In the genomic region with DNA sequence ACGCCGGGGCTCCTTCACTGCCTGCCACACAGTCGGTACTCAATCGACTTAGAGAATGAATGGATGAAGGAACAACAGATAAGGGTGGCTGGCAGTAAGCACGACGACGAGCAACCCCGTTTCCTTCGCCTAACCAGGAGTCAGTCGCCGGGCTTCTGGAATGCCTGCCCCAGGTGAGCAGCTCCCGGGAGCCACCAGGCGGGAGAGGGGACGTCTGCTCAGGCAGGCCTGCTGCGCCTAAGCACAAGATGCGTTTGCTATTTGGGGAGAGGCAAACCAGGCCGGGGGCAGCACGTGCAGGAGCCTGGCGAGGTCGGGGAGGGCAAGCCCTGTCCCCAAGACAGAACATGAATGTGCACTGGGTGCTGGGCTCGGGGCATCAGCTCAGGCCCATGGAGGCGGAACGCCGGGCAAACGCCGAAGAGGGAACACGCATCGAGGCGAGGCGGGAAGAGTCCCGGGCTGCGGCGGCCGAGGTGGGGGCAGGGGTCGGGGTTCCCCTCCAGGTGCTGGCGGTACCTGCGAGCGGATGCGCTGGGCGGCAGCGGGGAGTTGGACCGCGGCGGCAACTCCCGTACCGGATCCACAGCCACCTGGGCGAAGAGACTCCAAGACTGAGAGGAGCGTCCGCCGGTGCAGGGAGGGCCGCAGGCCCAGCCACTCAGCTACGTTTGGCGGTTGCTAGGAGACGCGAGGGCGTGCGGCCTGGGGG, we compare ENCODE assay signal across 8 cellular contexts. TPM values are rescaled to one million over a fixed set of nuclear protein-coding genes. Genes with fewer than 3 reads are reported as not detected.
DNase-seq lines count a peak whose midpoint lies in the region; ATAC-seq, FAIRE-seq and TF ChIP-seq lines count a peak whose summit lies in the region.

A gene with protein sequence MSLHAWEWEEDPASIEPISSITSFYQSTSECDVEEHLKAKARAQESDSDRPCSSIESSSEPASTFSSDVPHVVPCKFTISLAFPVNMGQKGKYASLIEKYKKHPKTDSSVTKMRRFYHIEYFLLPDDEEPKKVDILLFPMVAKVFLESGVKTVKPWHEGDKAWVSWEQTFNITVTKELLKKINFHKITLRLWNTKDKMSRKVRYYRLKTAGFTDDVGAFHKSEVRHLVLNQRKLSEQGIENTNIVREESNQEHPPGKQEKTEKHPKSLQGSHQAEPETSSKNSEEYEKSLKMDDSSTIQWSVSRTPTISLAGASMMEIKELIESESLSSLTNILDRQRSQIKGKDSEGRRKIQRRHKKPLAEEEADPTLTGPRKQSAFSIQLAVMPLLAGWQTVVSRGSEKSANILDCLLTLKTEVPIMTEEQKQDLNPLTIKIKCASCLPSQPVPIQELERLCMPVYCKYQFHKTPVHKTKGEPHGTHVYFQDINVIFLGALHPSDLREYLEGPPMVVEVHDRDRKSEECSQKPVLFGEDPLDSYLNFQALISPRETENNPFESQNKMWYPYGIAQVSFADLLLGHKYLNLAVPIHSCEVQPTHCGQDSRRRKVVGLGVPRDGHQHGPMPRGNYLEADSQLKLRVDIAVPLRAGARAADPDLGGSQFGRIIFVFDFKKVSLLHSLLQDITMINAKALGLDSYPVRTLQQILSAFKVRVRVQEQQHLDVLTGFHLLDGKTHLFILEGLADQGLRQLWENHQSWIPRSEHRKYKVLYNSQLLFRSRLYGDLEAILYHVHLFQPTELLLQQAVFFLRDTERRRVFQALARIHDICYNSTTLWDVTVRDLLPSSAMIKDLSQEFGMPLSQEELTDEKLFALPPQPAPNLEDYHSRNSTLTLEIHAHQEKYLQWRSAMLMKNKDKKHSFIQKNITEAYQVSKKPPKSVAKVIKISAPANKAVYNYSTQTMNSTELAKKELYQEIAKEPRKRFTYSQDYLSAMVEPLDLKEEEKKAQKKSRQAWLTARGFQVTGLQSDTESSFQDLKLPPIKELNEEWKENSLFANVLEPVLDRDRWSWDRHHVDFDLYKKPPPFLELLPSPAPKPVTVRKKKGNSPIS (minus strand): TSS at position 616 of the 712 bp plus-strand sequence. CDS start 772 bp downstream, outside the sequence.

- TF ChIP-seq CTCF in LNCaP clone FGC (IDR thresholded peaks at IDR 0.05; ENCODE audit: control insufficient read depth, extremely low read depth, insufficient read depth): no peak
- TF ChIP-seq CTCF in pancreas (IDR thresholded peaks at IDR 0.05): no peak
- no peak for TF ChIP-seq CTCF in thoracic aorta (IDR thresholded peaks at IDR 0.05)

- no peaks in the 10 kb centered on the region for H3K27me3 ChIP-seq in pancreas
- H3K27me3 ChIP-seq in thoracic aorta (replicated peaks; ENCODE audit: insufficient read depth): no peaks in the 10 kb centered on the region

- 7% methylated on average over 56 to 57 of the region's 57 CpGs for WGBS in pancreas, 2 donors

- H3K9me3 Mint-ChIP-seq in activated naive CD4-positive, alpha-beta T cell treated with anti-CD3 and anti-CD28 coated beads, Interleukin-2, amount 50 U/mL, for 24 hours: no peaks in the 10 kb centered on the region

- H3K4me3 ChIP-seq in LNCaP clone FGC (ENCODE audit: low read depth, low read length): peak within 1 kb of the TSS; percentile 56
- H3K4me3 ChIP-seq in pancreas: peak within 1 kb of the TSS; percentile 7 to 56 (median 24)
- H3K4me3 ChIP-seq in thoracic aorta: peak within 1 kb of the TSS; percentile 69

- ATAC-seq in GM21576 (IDR thresholded peaks at IDR 0.05; ENCODE audit: unreplicated experiment) (peak; percentile 92), pancreas (peak; percentile 98 to 100 (median 100)), thoracic aorta (ENCODE audit: insufficient number of reproducible peaks, low FRiP score, low read depth) (no peak)

- H3K36me3 Mint-ChIP-seq in activated naive CD4-positive, alpha-beta T cell treated with anti-CD3 and anti-CD28 coated beads, Interleukin-2, amount 50 U/mL, for 24 hours: no peaks in the 10 kb centered on the region

- H3K4me1 Mint-ChIP-seq in activated naive CD4-positive, alpha-beta T cell treated with anti-CD3 and anti-CD28 coated beads, Interleukin-2, amount 50 U/mL, for 24 hours: peaks cover 26% of the 10 kb centered on the region

- H3K27ac Mint-ChIP-seq in activated naive CD4-positive, alpha-beta T cell treated with anti-CD3 and anti-CD28 coated beads, Interleukin-2, amount 50 U/mL, for 24 hours: no peak within 1 kb of the TSS

- FAIRE-seq in pancreas (lab: Jason Lieb, UNC): no peak

- intact Hi-C loops in cardiac septum (cut with DNase I): no loop called here
- intact Hi-C loops in pancreas (cut with DNase I): no loop called here

- H3K27ac ChIP-seq in pancreas (no peak within 1 kb of the TSS), thoracic aorta (no peak within 1 kb of the TSS)

- H3K36me3 ChIP-seq in pancreas: no peaks in the 10 kb centered on the region
- H3K36me3 ChIP-seq in thoracic aorta: no peaks in the 10 kb centered on the region

- no peaks in the 10 kb centered on the region for H3K27me3 Mint-ChIP-seq in activated naive CD4-positive, alpha-beta T cell treated with anti-CD3 and anti-CD28 coated beads, Interleukin-2, amount 50 U/mL, for 24 hours

- H3K4me3 Mint-ChIP-seq in activated naive CD4-positive, alpha-beta T cell treated with anti-CD3 and anti-CD28 coated beads, Interleukin-2, amount 50 U/mL, for 24 hours: peak within 1 kb of the TSS; percentile 85

- no peaks in the 10 kb centered on the region for H3K4me1 ChIP-seq in pancreas
- H3K4me1 ChIP-seq in thoracic aorta (ENCODE audit: control insufficient read depth in 1 of 2, low read depth in 2 of 2): peaks cover 5 to 16% of the 10 kb centered on the region in 2 donors

- H3K9me3 ChIP-seq in pancreas (no peaks in the 10 kb centered on the region), thoracic aorta (no peaks in the 10 kb centered on the region)

- DNase-seq in COLO829 (ENCODE audit: low spot score) (peak; percentile 59), LNCaP clone FGC (ENCODE audit: low read depth) (peak; percentile 50), SK-N-DZ (ENCODE audit: low spot score) (peak; percentile 75), cardiac septum (ENCODE audit: low spot score) (peak; percentile 97), pancreas (peak; percentile 87 to 96 (median 92)), thoracic aorta (ENCODE audit: low spot score) (peak; percentile 22)

RNA-seq across cellular contexts. Expression of the gene that starts here (rescaled TPM):
- 0.06 TPM in 1 of 2 replicates, not detected in the other for polyA plus RNA-seq in SK-N-DZ (2014; cell fraction: cytosol; rRNA removed)
- polyA plus RNA-seq in SK-N-DZ (2014; cell fraction: nucleus; rRNA removed): 0.62 TPM in 1 of 2 replicates, not detected in the other
- total RNA-seq in cardiac septum (0.27 TPM), pancreas (under 1 TPM; 0.37 to 0.69 (median 0.43) TPM), thoracic aorta (under 1 TPM in 1 of 2 donors, not detected in 1; 0.68 TPM)
- polyA plus RNA-seq in pancreas: 1 to 10 TPM in 1 of 2 donors, under 1 TPM in 1; 0.49 to 1.3 TPM

Comparison
In these comparisons a context has a peak if more than half of its experiments do, and no peak if none do; other contexts are left out.
1. Peak in DNase-seq in cardiac septum; RNA of the gene not detected or under 1 TPM.
2. Peak in DNase-seq and H3K4me3 ChIP-seq in thoracic aorta; RNA of the gene not detected or under 1 TPM.
3. DNase-seq: peak in every context shown above with its lines; median percentile 97 in cardiac septum; 92 in pancreas; 75 in SK-N-DZ; 59 in COLO829; 50 in LNCaP clone FGC; 22 in thoracic aorta.